In genomic region chr14:51014086-51014485, GRCh38 we compare ENCODE assay signal across 13 cellular contexts.
DNase-seq lines count a peak whose midpoint lies in the region; ATAC-seq, FAIRE-seq and TF ChIP-seq lines count a peak whose summit lies in the region.
"Had no signal": no experiment of that assay in that cellular context is flagged by ENCODE, and none has a peak within 500 bp of the region (broad histone marks: within the 10 kb centered on the region; RNA-seq: fewer than 3 reads in every experiment).

No MANE protein-coding gene starts in this region.

- TF ChIP-seq POLR2A in H54 (IDR thresholded peaks at IDR 0.05; ENCODE audit: low read depth, low read length): no peak
- TF ChIP-seq POLR2A in GM12892 (IDR thresholded peaks at IDR 0.05; ENCODE audit: low read depth, low read length): no peak

- intact Hi-C loops in A673 (cut with micrococcal nuclease; ENCODE audit: unreplicated experiment): no loop called here
- intact Hi-C loops in left lung (cut with DNase I): no loop called here

- no peaks in the 10 kb centered on the region for H3K36me3 ChIP-seq in A673 (ENCODE audit: insufficient read depth, low read length, poor library complexity, severe bottlenecking)
- no peaks in the 10 kb centered on the region for H3K36me3 ChIP-seq in left lung
- H3K36me3 ChIP-seq: adrenal gland, BLaER1 had no signal

- CTCF ChIA-PET in A673 (lab: Charles Lee): no interaction called here

- DNase-seq in A673 (ENCODE audit: low spot score): peak; percentile 62
- peak; percentile 8 for DNase-seq in H54 (ENCODE audit: insufficient read length, low spot score)
- DNase-seq in cerebellar cortex (ENCODE audit: low spot score): peak; percentile 63
- DNase-seq in left lung: no peak
- DNase-seq in epidermal melanocyte (ENCODE audit: insufficient read length, low spot score): no peak
- no peak for DNase-seq in UCSD-AML1 (lab: John Stamatoyannopoulos, UW; ENCODE audit: unreplicated experiment)
- DNase-seq in GM12892 (ENCODE audit: insufficient read length): no peak
- DNase-seq: erythroblast, NCI-H1105 had no signal

- ATAC-seq in left lung (peak; percentile 91), GM19023 (IDR thresholded peaks at IDR 0.05; ENCODE audit: unreplicated experiment) (no peak)

- H3K4me3 ChIP-seq in A673 (ENCODE audit: low read depth, low read length, poor library complexity, severe bottlenecking) (no peak overlapping the region), left lung (no peak overlapping the region)
- H3K4me3 ChIP-seq: adrenal gland, BLaER1 had no signal

- no peak for TF ChIP-seq CTCF in A673 (conservative IDR thresholded peaks at IDR 0.05; ENCODE audit: low read depth, low read length)
- TF ChIP-seq CTCF in left lung (IDR thresholded peaks at IDR 0.05): no peak

- H3K27me3 ChIP-seq in A673 (replicated peaks; ENCODE audit: insufficient read depth, low read depth, low read length, poor library complexity) (no peaks in the 10 kb centered on the region), left lung (no peaks in the 10 kb centered on the region)
- H3K27me3 ChIP-seq: adrenal gland, BLaER1 had no signal

- H3K4me1 ChIP-seq in A673 (ENCODE audit: insufficient read depth, low read length, poor library complexity, severe bottlenecking) (peaks cover 5% of the 10 kb centered on the region), left lung (no peaks in the 10 kb centered on the region)
- H3K4me1 ChIP-seq: adrenal gland had no signal

- no peaks in the 10 kb centered on the region for H3K9me3 ChIP-seq in A673 (ENCODE audit: low read depth, low read length, poor library complexity, severe bottlenecking)
- no peaks in the 10 kb centered on the region for H3K9me3 ChIP-seq in left lung
- H3K9me3 ChIP-seq: adrenal gland, BLaER1 had no signal

- FAIRE-seq in H54 (lab: Jason Lieb, UNC): peak; percentile 91
- no peak for FAIRE-seq in GM12892 (lab: Jason Lieb, UNC)
- FAIRE-seq: GM19239 had no signal

- no TSS peak for BruUV-seq in A673 (replicated peaks; lab: Mats Ljungman, UMichigan)

- H3K27ac ChIP-seq in A673 (ENCODE audit: low read depth, low read length, poor library complexity, severe bottlenecking) (no peak overlapping the region), left lung (no peak overlapping the region)
- H3K27ac ChIP-seq: adrenal gland, BLaER1 had no signal

- POLR2A ChIA-PET in A673 (lab: Charles Lee; ENCODE audit: low non-redundant PET): no interaction called here

Comparison
In these comparisons a context has a peak if more than half of its experiments do, and no peak if none do; other contexts are left out.
1. DNase-seq: peak in A673 (single experiment), H54 (single experiment) and cerebellar cortex (single experiment); none in left lung (0 of 2), epidermal melanocyte (single experiment), UCSD-AML1 (single experiment) and GM12892 (single experiment).